In the genomic region with DNA sequence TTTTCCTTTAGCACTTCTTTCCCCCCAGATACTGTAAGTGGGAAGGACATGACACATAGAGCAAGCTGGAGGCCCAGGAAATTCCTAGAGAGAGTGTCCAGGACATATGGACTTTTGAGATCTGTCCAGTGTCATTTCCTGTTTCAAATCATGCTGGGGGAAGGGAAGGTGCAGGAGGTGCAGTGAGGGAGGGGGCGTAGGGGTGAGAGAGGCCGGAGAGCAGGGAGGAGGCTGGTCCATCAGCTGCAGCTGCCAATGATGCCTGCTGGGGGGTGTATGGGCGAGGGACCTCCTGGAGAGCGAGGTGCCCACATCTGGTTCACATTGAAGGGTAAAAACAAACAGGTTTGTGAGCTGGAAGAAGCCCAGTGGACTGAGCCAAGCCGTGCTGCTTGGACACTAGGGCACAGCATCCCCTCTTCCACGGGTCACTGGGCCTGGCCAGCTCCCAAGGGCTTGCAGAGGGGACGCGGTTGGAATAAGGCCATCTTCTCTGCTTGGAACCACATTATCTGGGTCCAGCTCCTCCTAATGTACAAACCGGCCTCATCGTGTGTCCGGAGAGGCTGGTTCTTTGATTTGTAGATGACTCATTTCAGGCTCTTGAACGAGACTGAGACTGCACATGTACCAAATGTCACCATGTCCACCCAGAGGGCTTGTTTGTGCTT, we compare ENCODE assay signal across 11 cellular contexts.
DNase-seq lines count a peak whose midpoint lies in the region; ATAC-seq and TF ChIP-seq lines count a peak whose summit lies in the region.
"Had no signal": no experiment of that assay in that cellular context is flagged by ENCODE, and none has a peak within 500 bp of the region (broad histone marks: within the 10 kb centered on the region; RNA-seq: fewer than 3 reads in every experiment).

No MANE protein-coding gene starts in this region.

- DNase-seq in AG04449 (ENCODE audit: low read depth, low spot score) (no peak), M059J (ENCODE audit: low read depth) (peak; percentile 95), choroid plexus epithelial cell (ENCODE audit: low read depth) (peak; percentile 53), T-helper 17 cell (no peak), WERI-Rb-1 (no peak)
- DNase-seq: T-helper 1 cell had no signal

- no peak overlapping the region for H3K9ac ChIP-seq in liver (ENCODE audit: low read depth in 1 of 2, low read length in 2 of 2)
- H3K9ac ChIP-seq: BLaER1 treated with 17β-estradiol and CSF1 and Interleukin-3, amounts not matched to agents 10 nM and 100 nM had no signal

- POLR2A ChIA-PET in AG04449 (lab: Yijun Ruan, JAX), result interaction anchor here (0.7 to 1.0 kb wide), 3 partner anchors 9 to 70 kb away, joined by 3 to 4 read pairs (median 3); a partner anchor contains a TSS

- ATAC-seq in HG03025 (IDR thresholded peaks at IDR 0.05; ENCODE audit: low FRiP score, unreplicated experiment) (no peak), T-helper 17 cell (no peak), HG03521 (IDR thresholded peaks at IDR 0.05; ENCODE audit: unreplicated experiment) (no peak)

- H3K27ac Mint-ChIP-seq in T-helper 17 cell, result no peak overlapping the region

- 71% methylated on average over 12 of the region's 12 CpGs for WGBS in liver

- no peaks in the 10 kb centered on the region for H3K27me3 ChIP-seq in liver (ENCODE audit: control insufficient read depth in 4 of 4, insufficient read depth in 4 of 4, low read length in 3 of 4)
- H3K27me3 ChIP-seq in WERI-Rb-1 (ENCODE audit: insufficient read depth, low read depth, severe bottlenecking), result no peaks in the 10 kb centered on the region
- H3K27me3 ChIP-seq: BLaER1 treated with 17β-estradiol and CSF1 and Interleukin-3, amounts not matched to agents 10 nM and 100 nM had no signal

- H3K27me3 Mint-ChIP-seq in T-helper 17 cell, result no peaks in the 10 kb centered on the region
- H3K27me3 Mint-ChIP-seq: central memory CD8-positive, alpha-beta T cell had no signal

- TF ChIP-seq RAD21 in liver (IDR thresholded peaks at IDR 0.05), result no peak

- H3K27ac ChIP-seq in liver (ENCODE audit: low read depth in 1 of 2, low read length in 2 of 2) (peak overlapping the region; percentile 22 to 61), WERI-Rb-1 (no peak overlapping the region)
- H3K27ac ChIP-seq: BLaER1 treated with 17β-estradiol and CSF1 and Interleukin-3, amounts not matched to agents 10 nM and 100 nM had no signal

- H3K4me1 ChIP-seq in liver (ENCODE audit: control insufficient read depth in 4 of 4, insufficient read depth in 4 of 4, low read length in 3 of 4), result peaks cover 0 to 3% (median 0%) of the 10 kb centered on the region in 4 donors

- H3K4me3 ChIP-seq in AG04449 (ENCODE audit: low read depth, low read length), result peak overlapping the region; percentile 27; the same call in 1 of the 2 replicates
- H3K4me3 ChIP-seq in choroid plexus epithelial cell (ENCODE audit: low read depth, low read length), result no peak overlapping the region
- no peak overlapping the region for H3K4me3 ChIP-seq in liver (ENCODE audit: low read depth in 1 of 3, low read length in 3 of 3)
- no peak overlapping the region for H3K4me3 ChIP-seq in WERI-Rb-1 (ENCODE audit: low read depth, low read length)
- H3K4me3 ChIP-seq: BLaER1 treated with 17β-estradiol and CSF1 and Interleukin-3, amounts not matched to agents 10 nM and 100 nM had no signal

- no peak for TF ChIP-seq CTCF in AG04449 (IDR thresholded peaks at IDR 0.05; ENCODE audit: insufficient read depth, low read length, missing control alignments)
- TF ChIP-seq CTCF in choroid plexus epithelial cell (conservative IDR thresholded peaks at IDR 0.05; ENCODE audit: low read depth, low read length), result no peak
- TF ChIP-seq CTCF in liver (IDR thresholded peaks at IDR 0.05; ENCODE audit: low read depth, low read length, missing input control), result no peak
- no peak for TF ChIP-seq CTCF in WERI-Rb-1 (IDR thresholded peaks at IDR 0.05; ENCODE audit: low read depth, low read length)

- CTCF ChIA-PET in AG04449 (lab: Yijun Ruan, JAX), result interaction anchor here (0.8 to 0.9 kb wide), 2 partner anchors 83 to 128 kb away, joined by 3 to 4 read pairs; no protein-coding TSS in a partner anchor

- H3K36me3 ChIP-seq in liver (ENCODE audit: control insufficient read depth in 4 of 4, insufficient read depth in 3 of 4, low read depth in 1 of 4, low read length in 3 of 4) (no peaks in the 10 kb centered on the region), WERI-Rb-1 (no peaks in the 10 kb centered on the region)
- H3K36me3 ChIP-seq: BLaER1 treated with 17β-estradiol and CSF1 and Interleukin-3, amounts not matched to agents 10 nM and 100 nM had no signal

- no peaks in the 10 kb centered on the region for H3K9me3 ChIP-seq in liver (ENCODE audit: control insufficient read depth in 4 of 4, low read length in 3 of 4)
- H3K9me3 ChIP-seq in T-helper 17 cell (ENCODE audit: control insufficient read depth, low read length, poor library complexity, severe bottlenecking), result no peaks in the 10 kb centered on the region
- peaks cover 2% of the 10 kb centered on the region for H3K9me3 ChIP-seq in WERI-Rb-1 (ENCODE audit: severe bottlenecking)
- H3K9me3 ChIP-seq: BLaER1 treated with 17β-estradiol and CSF1 and Interleukin-3, amounts not matched to agents 10 nM and 100 nM had no signal

- no peaks in the 10 kb centered on the region for H3K36me3 Mint-ChIP-seq in T-helper 17 cell (ENCODE audit: low read depth)

- no peak overlapping the region for H3K4me3 Mint-ChIP-seq in T-helper 17 cell
- H3K4me3 Mint-ChIP-seq: central memory CD8-positive, alpha-beta T cell had no signal

- peaks cover 8% of the 10 kb centered on the region for H3K4me1 Mint-ChIP-seq in T-helper 17 cell

TF ChIP-seq in liver, 16 proteins besides CTCF, POLR2A, EP300 and RAD21:
- TF ChIP-seq RXRA (IDR thresholded peaks at IDR 0.05) (peak in 1 of 2 donors; percentile 20), NR2F2 (IDR thresholded peaks at IDR 0.05) (peak; percentile 52)
- TF ChIP-seq, protein P1, sequence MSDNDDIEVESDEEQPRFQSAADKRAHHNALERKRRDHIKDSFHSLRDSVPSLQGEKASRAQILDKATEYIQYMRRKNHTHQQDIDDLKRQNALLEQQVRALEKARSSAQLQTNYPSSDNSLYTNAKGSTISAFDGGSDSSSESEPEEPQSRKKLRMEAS (IDR thresholded peaks at IDR 0.05), result no peak

Comparison
In these comparisons a context has a peak if more than half of its experiments do, and no peak if none do; other contexts are left out.
1. DNase-seq: peak in M059J (single experiment) and choroid plexus epithelial cell (single experiment); none in AG04449 (single experiment), T-helper 17 cell (0 of 3) and WERI-Rb-1 (single experiment).